In the genomic region with DNA sequence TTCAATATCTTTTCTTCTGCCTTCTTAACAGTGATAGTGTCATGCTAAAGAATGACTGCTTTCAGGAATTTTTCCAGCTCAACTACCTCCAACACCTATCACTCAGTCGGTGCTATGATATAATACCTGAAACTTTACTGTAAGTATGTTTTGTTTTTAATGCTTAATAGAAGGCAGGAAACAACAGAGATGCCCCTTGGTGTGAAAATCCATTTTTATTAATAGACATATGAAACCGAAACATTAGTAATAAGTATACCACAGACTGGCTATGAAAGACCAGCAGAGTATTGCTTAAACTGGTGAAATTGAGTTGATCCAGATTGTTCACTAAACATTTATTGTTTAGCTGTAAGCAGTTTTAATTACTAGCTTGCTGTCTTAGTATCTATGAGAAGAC, we compare ENCODE assay signal across 1 cellular context.
TF ChIP-seq lines count a peak whose summit lies in the region.

No MANE protein-coding gene starts in this region.

TF ChIP-seq in GM12878, 131 proteins besides CTCF, POLR2A, EP300 and RAD21 (continued from another document and continues in another):
- TF ChIP-seq HCFC1 (IDR thresholded peaks at IDR 0.05; ENCODE audit: low read length) = no peak
- no peak for TF ChIP-seq GATAD2B (conservative IDR thresholded peaks at IDR 0.05; ENCODE audit: low read depth)
- TF ChIP-seq SREBF1 (IDR thresholded peaks at IDR 0.05; ENCODE audit: low read length) = peak; percentile 19; the same call in 1 of the 2 replicates
- TF ChIP-seq FOXM1 (IDR thresholded peaks at IDR 0.05; ENCODE audit: low read depth, low read length) = peak; percentile 44; the same call in 1 of the 2 replicates
- TF ChIP-seq, protein P1, sequence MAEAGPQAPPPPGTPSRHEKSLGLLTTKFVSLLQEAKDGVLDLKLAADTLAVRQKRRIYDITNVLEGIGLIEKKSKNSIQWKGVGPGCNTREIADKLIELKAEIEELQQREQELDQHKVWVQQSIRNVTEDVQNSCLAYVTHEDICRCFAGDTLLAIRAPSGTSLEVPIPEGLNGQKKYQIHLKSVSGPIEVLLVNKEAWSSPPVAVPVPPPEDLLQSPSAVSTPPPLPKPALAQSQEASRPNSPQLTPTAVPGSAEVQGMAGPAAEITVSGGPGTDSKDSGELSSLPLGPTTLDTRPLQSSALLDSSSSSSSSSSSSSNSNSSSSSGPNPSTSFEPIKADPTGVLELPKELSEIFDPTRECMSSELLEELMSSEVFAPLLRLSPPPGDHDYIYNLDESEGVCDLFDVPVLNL (IDR thresholded peaks at IDR 0.05; ENCODE audit: low read depth, low read length) = no peak
- TF ChIP-seq TCF3 (IDR thresholded peaks at IDR 0.05; ENCODE audit: borderline replicate concordance, insufficient read depth, low read depth, low read length) = no peak
- TF ChIP-seq PKNOX1 (IDR thresholded peaks at IDR 0.05) = peak; percentile 70
- TF ChIP-seq FOXK2 (IDR thresholded peaks at IDR 0.05) = no peak
- no peak for TF ChIP-seq NR2C1 (IDR thresholded peaks at IDR 0.05)
- TF ChIP-seq SIN3A (IDR thresholded peaks at IDR 0.05; ENCODE audit: low read depth, low read length) = no peak
- TF ChIP-seq CREB1 (IDR thresholded peaks at IDR 0.05; ENCODE audit: low read depth) = peak; percentile 54; the same call in 1 of the 2 replicates
- TF ChIP-seq IKZF2 (IDR thresholded peaks at IDR 0.05) = peak; percentile 76 to 78
- no peak for TF ChIP-seq TCF7 (IDR thresholded peaks at IDR 0.05; ENCODE audit: borderline replicate concordance)
- no peak for TF ChIP-seq YBX1 (IDR thresholded peaks at IDR 0.05)
- TF ChIP-seq NFIC (IDR thresholded peaks at IDR 0.05; ENCODE audit: low read depth, low read length) = peak; percentile 88
- TF ChIP-seq IRF4 (IDR thresholded peaks at IDR 0.05; ENCODE audit: low read depth, low read length) = 0 out of 2 replicates have a peak, but pooled peaks have one; percentile 20
- TF ChIP-seq RELA (IDR thresholded peaks at IDR 0.05; ENCODE audit: borderline replicate concordance, partially characterized antibody) = no peak
- TF ChIP-seq MEF2B (IDR thresholded peaks at IDR 0.05; ENCODE audit: partially characterized antibody, poor library complexity, severe bottlenecking) = peak; percentile 78
- 0 out of 2 replicates have a peak, but pooled peaks have one; percentile 29 for TF ChIP-seq CBX5 (IDR thresholded peaks at IDR 0.05; ENCODE audit: low read depth)
- TF ChIP-seq, protein P2, sequence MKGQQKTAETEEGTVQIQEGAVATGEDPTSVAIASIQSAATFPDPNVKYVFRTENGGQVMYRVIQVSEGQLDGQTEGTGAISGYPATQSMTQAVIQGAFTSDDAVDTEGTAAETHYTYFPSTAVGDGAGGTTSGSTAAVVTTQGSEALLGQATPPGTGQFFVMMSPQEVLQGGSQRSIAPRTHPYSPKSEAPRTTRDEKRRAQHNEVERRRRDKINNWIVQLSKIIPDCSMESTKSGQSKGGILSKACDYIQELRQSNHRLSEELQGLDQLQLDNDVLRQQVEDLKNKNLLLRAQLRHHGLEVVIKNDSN (IDR thresholded peaks at IDR 0.05; ENCODE audit: borderline replicate concordance, extremely low read length, insufficient read depth, low read depth, low read length) = no peak
- no peak for TF ChIP-seq CHD4 (IDR thresholded peaks at IDR 0.05)
- peak; percentile 41; the same call in 1 of the 2 replicates for TF ChIP-seq GABPA (IDR thresholded peaks at IDR 0.05; ENCODE audit: low read depth)
- TF ChIP-seq ATF2 (IDR thresholded peaks at IDR 0.05; ENCODE audit: low read length) = peak; percentile 61
- TF ChIP-seq EED (IDR thresholded peaks at IDR 0.05; ENCODE audit: low read depth) = 0 out of 2 replicates have a peak, but pooled peaks have one; percentile 31
- TF ChIP-seq RB1 (IDR thresholded peaks at IDR 0.05; ENCODE audit: borderline replicate concordance) = no peak
- TF ChIP-seq PBX3 (IDR thresholded peaks at IDR 0.05; ENCODE audit: insufficient replicate concordance, low read depth, low read length) = no peak
- TF ChIP-seq SIX5 (IDR thresholded peaks at IDR 0.05; ENCODE audit: low read depth, low read length, severe bottlenecking) = no peak
- TF ChIP-seq ZBTB33 (IDR thresholded peaks at IDR 0.05) = no peak
- TF ChIP-seq POLR2AphosphoS2 (IDR thresholded peaks at IDR 0.05; ENCODE audit: low read depth, low read length) = no peak
- no peak for TF ChIP-seq POLR2AphosphoS5 (IDR thresholded peaks at IDR 0.05; ENCODE audit: low read length)
- TF ChIP-seq NR2F1 (conservative IDR thresholded peaks at IDR 0.05) = no peak
- TF ChIP-seq KLF5 (IDR thresholded peaks at IDR 0.05; ENCODE audit: partially characterized antibody) = no peak
- no peak for TF ChIP-seq SMC3 (IDR thresholded peaks at IDR 0.05; ENCODE audit: borderline replicate concordance, low read length)
- TF ChIP-seq, protein P3, sequence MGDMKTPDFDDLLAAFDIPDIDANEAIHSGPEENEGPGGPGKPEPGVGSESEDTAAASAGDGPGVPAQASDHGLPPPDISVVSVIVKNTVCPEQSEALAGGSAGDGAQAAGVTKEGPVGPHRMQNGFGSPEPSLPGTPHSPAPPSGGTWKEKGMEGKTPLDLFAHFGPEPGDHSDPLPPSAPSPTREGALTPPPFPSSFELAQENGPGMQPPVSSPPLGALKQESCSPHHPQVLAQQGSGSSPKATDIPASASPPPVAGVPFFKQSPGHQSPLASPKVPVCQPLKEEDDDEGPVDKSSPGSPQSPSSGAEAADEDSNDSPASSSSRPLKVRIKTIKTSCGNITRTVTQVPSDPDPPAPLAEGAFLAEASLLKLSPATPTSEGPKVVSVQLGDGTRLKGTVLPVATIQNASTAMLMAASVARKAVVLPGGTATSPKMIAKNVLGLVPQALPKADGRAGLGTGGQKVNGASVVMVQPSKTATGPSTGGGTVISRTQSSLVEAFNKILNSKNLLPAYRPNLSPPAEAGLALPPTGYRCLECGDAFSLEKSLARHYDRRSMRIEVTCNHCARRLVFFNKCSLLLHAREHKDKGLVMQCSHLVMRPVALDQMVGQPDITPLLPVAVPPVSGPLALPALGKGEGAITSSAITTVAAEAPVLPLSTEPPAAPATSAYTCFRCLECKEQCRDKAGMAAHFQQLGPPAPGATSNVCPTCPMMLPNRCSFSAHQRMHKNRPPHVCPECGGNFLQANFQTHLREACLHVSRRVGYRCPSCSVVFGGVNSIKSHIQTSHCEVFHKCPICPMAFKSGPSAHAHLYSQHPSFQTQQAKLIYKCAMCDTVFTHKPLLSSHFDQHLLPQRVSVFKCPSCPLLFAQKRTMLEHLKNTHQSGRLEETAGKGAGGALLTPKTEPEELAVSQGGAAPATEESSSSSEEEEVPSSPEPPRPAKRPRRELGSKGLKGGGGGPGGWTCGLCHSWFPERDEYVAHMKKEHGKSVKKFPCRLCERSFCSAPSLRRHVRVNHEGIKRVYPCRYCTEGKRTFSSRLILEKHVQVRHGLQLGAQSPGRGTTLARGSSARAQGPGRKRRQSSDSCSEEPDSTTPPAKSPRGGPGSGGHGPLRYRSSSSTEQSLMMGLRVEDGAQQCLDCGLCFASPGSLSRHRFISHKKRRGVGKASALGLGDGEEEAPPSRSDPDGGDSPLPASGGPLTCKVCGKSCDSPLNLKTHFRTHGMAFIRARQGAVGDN (IDR thresholded peaks at IDR 0.05) = no peak
- no peak for TF ChIP-seq ZNF24 (IDR thresholded peaks at IDR 0.05)
- no peak for TF ChIP-seq MXI1 (IDR thresholded peaks at IDR 0.05; ENCODE audit: low read depth, low read length)
- TF ChIP-seq MTA2 (IDR thresholded peaks at IDR 0.05; ENCODE audit: low read depth) = peak; percentile 75
- TF ChIP-seq, protein P4, sequence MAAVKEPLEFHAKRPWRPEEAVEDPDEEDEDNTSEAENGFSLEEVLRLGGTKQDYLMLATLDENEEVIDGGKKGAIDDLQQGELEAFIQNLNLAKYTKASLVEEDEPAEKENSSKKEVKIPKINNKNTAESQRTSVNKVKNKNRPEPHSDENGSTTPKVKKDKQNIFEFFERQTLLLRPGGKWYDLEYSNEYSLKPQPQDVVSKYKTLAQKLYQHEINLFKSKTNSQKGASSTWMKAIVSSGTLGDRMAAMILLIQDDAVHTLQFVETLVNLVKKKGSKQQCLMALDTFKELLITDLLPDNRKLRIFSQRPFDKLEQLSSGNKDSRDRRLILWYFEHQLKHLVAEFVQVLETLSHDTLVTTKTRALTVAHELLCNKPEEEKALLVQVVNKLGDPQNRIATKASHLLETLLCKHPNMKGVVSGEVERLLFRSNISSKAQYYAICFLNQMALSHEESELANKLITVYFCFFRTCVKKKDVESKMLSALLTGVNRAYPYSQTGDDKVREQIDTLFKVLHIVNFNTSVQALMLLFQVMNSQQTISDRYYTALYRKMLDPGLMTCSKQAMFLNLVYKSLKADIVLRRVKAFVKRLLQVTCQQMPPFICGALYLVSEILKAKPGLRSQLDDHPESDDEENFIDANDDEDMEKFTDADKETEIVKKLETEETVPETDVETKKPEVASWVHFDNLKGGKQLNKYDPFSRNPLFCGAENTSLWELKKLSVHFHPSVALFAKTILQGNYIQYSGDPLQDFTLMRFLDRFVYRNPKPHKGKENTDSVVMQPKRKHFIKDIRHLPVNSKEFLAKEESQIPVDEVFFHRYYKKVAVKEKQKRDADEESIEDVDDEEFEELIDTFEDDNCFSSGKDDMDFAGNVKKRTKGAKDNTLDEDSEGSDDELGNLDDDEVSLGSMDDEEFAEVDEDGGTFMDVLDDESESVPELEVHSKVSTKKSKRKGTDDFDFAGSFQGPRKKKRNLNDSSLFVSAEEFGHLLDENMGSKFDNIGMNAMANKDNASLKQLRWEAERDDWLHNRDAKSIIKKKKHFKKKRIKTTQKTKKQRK (IDR thresholded peaks at IDR 0.05; ENCODE audit: low read depth, low read length) = no peak
- no peak for TF ChIP-seq BMI1 (IDR thresholded peaks at IDR 0.05; ENCODE audit: borderline replicate concordance)
- peak; percentile 70; the same call in 1 of the 2 replicates for TF ChIP-seq MTA3 (IDR thresholded peaks at IDR 0.05; ENCODE audit: borderline replicate concordance, low read length)
- 0 out of 2 replicates have a peak, but pooled peaks have one; percentile 35 for TF ChIP-seq ZBED1 (IDR thresholded peaks at IDR 0.05; ENCODE audit: borderline replicate concordance)
- TF ChIP-seq SMAD1 (IDR thresholded peaks at IDR 0.05; ENCODE audit: low read depth, partially characterized antibody) = no peak
- TF ChIP-seq RAD51 (IDR thresholded peaks at IDR 0.05) = no peak
- 0 out of 2 replicates have a peak, but pooled peaks have one; percentile 26 for TF ChIP-seq BCL11A (IDR thresholded peaks at IDR 0.05; ENCODE audit: low read depth, low read length)
- no peak for TF ChIP-seq CBFB (IDR thresholded peaks at IDR 0.05; ENCODE audit: low read depth)
- no peak for TF ChIP-seq WRNIP1 (IDR thresholded peaks at IDR 0.05; ENCODE audit: borderline replicate concordance, low read depth, low read length)
- TF ChIP-seq KDM1A (IDR thresholded peaks at IDR 0.05; ENCODE audit: borderline replicate concordance) = no peak
